In genomic region chrX:116756960-116757359, GRCh38 we compare ENCODE assay signal across 26 cellular contexts.
DNase-seq lines count a peak whose midpoint lies in the region; ATAC-seq, FAIRE-seq and TF ChIP-seq lines count a peak whose summit lies in the region.
"Had no signal": no experiment of that assay in that cellular context is flagged by ENCODE, and none has a peak within 500 bp of the region (broad histone marks: within the 10 kb centered on the region; RNA-seq: fewer than 3 reads in every experiment).

No MANE protein-coding gene starts in this region.

- no peak overlapping the region for H2AFZ ChIP-seq in astrocyte (ENCODE audit: low read depth, low read length)

- H3K79me2 ChIP-seq in astrocyte (ENCODE audit: insufficient read depth, low read length), result no peaks in the 10 kb centered on the region

- no peak overlapping the region for H3K4me3 ChIP-seq in left ventricle myocardium inferior
- H3K4me3 ChIP-seq in astrocyte (ENCODE audit: insufficient read depth, low read depth, low read length), result no peak overlapping the region
- H3K4me3 ChIP-seq in effector memory CD4-positive, alpha-beta T cell (ENCODE audit: insufficient read depth, low read depth, low read length, poor library complexity, severe bottlenecking), result no peak overlapping the region
- H3K4me3 ChIP-seq: BLaER1, GM12878 had no signal

- FAIRE-seq in astrocyte (lab: Jason Lieb, UNC), result peak; percentile 82
- FAIRE-seq: A204.1, GM12878, GM12892, GM18507 had no signal

- no peak for DNase-seq in left ventricle myocardium superior
- DNase-seq in left ventricle myocardium inferior, result no peak
- DNase-seq in astrocyte (ENCODE audit: low read depth), result no peak
- DNase-seq in effector memory CD4-positive, alpha-beta T cell, result no peak
- DNase-seq: 8988T; ACHN; BE2C; C1 segment of cervical spinal cord; CD4-positive, alpha-beta memory T cell; CD4-positive, CD25-positive, alpha-beta regulatory T cell; CD8-positive, alpha-beta memory T cell; COR-L47; DMS 273 treated with DMSO at 0.1 percent for 48 hours; DMS153; DMS53; DMS79; DND-41; EL; GDM1 had no signal

- no peaks in the 10 kb centered on the region for H3K36me3 ChIP-seq in left ventricle myocardium inferior
- H3K36me3 ChIP-seq in astrocyte (ENCODE audit: insufficient read depth, low read length), result no peaks in the 10 kb centered on the region
- no peaks in the 10 kb centered on the region for H3K36me3 ChIP-seq in effector memory CD4-positive, alpha-beta T cell (ENCODE audit: control insufficient read depth, insufficient read depth, low read length)
- H3K36me3 ChIP-seq: BE2C, BLaER1 had no signal

- H3K9ac ChIP-seq in astrocyte (ENCODE audit: low read length), result no peak overlapping the region
- H3K9ac ChIP-seq: BLaER1 had no signal

- intact Hi-C loops in left ventricle myocardium superior (cut with micrococcal nuclease), result no loop called here
- intact Hi-C loops in left ventricle myocardium inferior (cut with micrococcal nuclease), result no loop called here

- H3K4me2 ChIP-seq in astrocyte (ENCODE audit: low read length), result no peak overlapping the region
- H3K4me2 ChIP-seq: BLaER1 had no signal

- H3K4me1 Mint-ChIP-seq in astrocyte (ENCODE audit: low read depth, unreplicated experiment), result no peaks in the 10 kb centered on the region
- H3K4me1 Mint-ChIP-seq: CD14-positive monocyte; CD4-positive, alpha-beta memory T cell; CD4-positive, CD25-positive, alpha-beta regulatory T cell; CD8-positive, alpha-beta memory T cell had no signal

- no peaks in the 10 kb centered on the region for H3K27me3 ChIP-seq in left ventricle myocardium inferior (ENCODE audit: low read depth)
- H3K27me3 ChIP-seq in astrocyte (ENCODE audit: insufficient read depth, low read length), result no peaks in the 10 kb centered on the region
- H3K27me3 ChIP-seq in effector memory CD4-positive, alpha-beta T cell (replicated peaks; ENCODE audit: control insufficient read depth, insufficient read depth, low read length, poor library complexity, severe bottlenecking), result no peaks in the 10 kb centered on the region
- H3K27me3 ChIP-seq: BE2C had no signal

- H3K4me1 ChIP-seq in left ventricle myocardium inferior (no peaks in the 10 kb centered on the region), astrocyte (ENCODE audit: insufficient read depth, low read length) (no peaks in the 10 kb centered on the region)
- H3K4me1 ChIP-seq in effector memory CD4-positive, alpha-beta T cell (ENCODE audit: control insufficient read depth, insufficient read depth, low read length, poor library complexity, severe bottlenecking), result no peaks in the 10 kb centered on the region
- H3K4me1 ChIP-seq: BE2C, BLaER1 had no signal

- no peaks in the 10 kb centered on the region for H3K9me3 ChIP-seq in left ventricle myocardium inferior (replicated peaks)
- no peaks in the 10 kb centered on the region for H3K9me3 ChIP-seq in astrocyte (ENCODE audit: insufficient read depth, low read depth, low read length)
- no peaks in the 10 kb centered on the region for H3K9me3 ChIP-seq in effector memory CD4-positive, alpha-beta T cell (ENCODE audit: control insufficient read depth, low read length)
- H3K9me3 ChIP-seq: BE2C, BLaER1 had no signal

- no peaks in the 10 kb centered on the region for H3K27me3 Mint-ChIP-seq in astrocyte (ENCODE audit: low read depth, unreplicated experiment)
- H3K27me3 Mint-ChIP-seq: CD4-positive, alpha-beta memory T cell; CD4-positive, CD25-positive, alpha-beta regulatory T cell; CD8-positive, alpha-beta memory T cell had no signal

- no peaks in the 10 kb centered on the region for H4K20me1 ChIP-seq in astrocyte (ENCODE audit: insufficient read depth, low read length)
- H4K20me1 ChIP-seq: BLaER1 had no signal

- H3K4me3 Mint-ChIP-seq in astrocyte (ENCODE audit: unreplicated experiment), result no peak overlapping the region
- H3K4me3 Mint-ChIP-seq: CD14-positive monocyte; CD4-positive, alpha-beta memory T cell; CD4-positive, CD25-positive, alpha-beta regulatory T cell; CD8-positive, alpha-beta memory T cell had no signal

- H3K27ac Mint-ChIP-seq in astrocyte (ENCODE audit: unreplicated experiment), result no peak overlapping the region
- H3K27ac Mint-ChIP-seq: CD14-positive monocyte; CD4-positive, alpha-beta memory T cell; CD4-positive, CD25-positive, alpha-beta regulatory T cell; CD8-positive, alpha-beta memory T cell had no signal

- ATAC-seq in left ventricle myocardium superior (peak; percentile 25), HG03095 (IDR thresholded peaks at IDR 0.05; ENCODE audit: unreplicated experiment) (no peak)
- ATAC-seq: GM12878 had no signal

- H3K9me3 Mint-ChIP-seq in astrocyte (ENCODE audit: unreplicated experiment), result no peaks in the 10 kb centered on the region

- H3K27ac ChIP-seq in left ventricle myocardium inferior (replicated peaks), result no peak overlapping the region
- no peak overlapping the region for H3K27ac ChIP-seq in astrocyte (ENCODE audit: low read depth, low read length)
- H3K27ac ChIP-seq in effector memory CD4-positive, alpha-beta T cell (ENCODE audit: insufficient read depth, low read length, poor library complexity, severe bottlenecking), result no peak overlapping the region
- H3K27ac ChIP-seq: BLaER1 had no signal

- no peaks in the 10 kb centered on the region for H3K36me3 Mint-ChIP-seq in astrocyte (ENCODE audit: low read depth, unreplicated experiment)
- H3K36me3 Mint-ChIP-seq: CD14-positive monocyte; CD4-positive, alpha-beta memory T cell; CD4-positive, CD25-positive, alpha-beta regulatory T cell; CD8-positive, alpha-beta memory T cell had no signal

- TF ChIP-seq CTCF in left ventricle myocardium inferior (IDR thresholded peaks at IDR 0.05; ENCODE audit: borderline replicate concordance), result no peak
- no peak for TF ChIP-seq CTCF in astrocyte (IDR thresholded peaks at IDR 0.05; ENCODE audit: insufficient read depth, low read depth, low read length)
